Comparison of ENCODE assay signal across 1 cellular context in the genomic region with DNA sequence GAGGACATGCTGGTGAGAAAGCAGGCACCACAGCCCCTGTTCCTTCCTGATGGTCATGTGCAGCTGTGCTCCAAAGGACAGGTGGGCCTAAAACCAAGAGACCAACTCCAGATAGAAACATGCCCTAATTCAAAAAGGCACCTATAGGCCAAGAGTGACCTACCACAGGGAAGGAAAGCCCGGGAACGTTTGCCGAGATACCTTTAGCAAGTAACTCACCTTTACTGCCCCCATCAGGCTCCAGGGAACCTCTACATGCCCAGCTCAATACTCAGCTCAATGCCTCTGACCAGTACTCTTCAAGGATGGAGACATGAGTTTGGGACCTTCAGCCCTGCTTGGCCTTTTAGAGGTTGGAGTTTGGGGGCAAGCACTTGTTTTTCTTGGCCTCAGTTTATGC.
TF ChIP-seq lines count a peak whose summit lies in the region.

No MANE protein-coding gene starts in this region.

TF ChIP-seq in HCT116, 20 proteins besides CTCF, POLR2A, EP300 and RAD21 (continued from another document):
- TF ChIP-seq, protein P1, sequence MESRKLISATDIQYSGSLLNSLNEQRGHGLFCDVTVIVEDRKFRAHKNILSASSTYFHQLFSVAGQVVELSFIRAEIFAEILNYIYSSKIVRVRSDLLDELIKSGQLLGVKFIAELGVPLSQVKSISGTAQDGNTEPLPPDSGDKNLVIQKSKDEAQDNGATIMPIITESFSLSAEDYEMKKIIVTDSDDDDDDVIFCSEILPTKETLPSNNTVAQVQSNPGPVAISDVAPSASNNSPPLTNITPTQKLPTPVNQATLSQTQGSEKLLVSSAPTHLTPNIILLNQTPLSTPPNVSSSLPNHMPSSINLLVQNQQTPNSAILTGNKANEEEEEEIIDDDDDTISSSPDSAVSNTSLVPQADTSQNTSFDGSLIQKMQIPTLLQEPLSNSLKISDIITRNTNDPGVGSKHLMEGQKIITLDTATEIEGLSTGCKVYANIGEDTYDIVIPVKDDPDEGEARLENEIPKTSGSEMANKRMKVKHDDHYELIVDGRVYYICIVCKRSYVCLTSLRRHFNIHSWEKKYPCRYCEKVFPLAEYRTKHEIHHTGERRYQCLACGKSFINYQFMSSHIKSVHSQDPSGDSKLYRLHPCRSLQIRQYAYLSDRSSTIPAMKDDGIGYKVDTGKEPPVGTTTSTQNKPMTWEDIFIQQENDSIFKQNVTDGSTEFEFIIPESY (IDR thresholded peaks at IDR 0.05; ENCODE audit: extremely low read depth, insufficient replicate concordance, low read length), result no peak
- no peak for TF ChIP-seq EZH2phosphoT487 (IDR thresholded peaks at IDR 0.05; ENCODE audit: borderline replicate concordance)
- no peak for TF ChIP-seq JUND (IDR thresholded peaks at IDR 0.05)
- TF ChIP-seq CEBPB (IDR thresholded peaks at IDR 0.05; ENCODE audit: low read depth), result no peak
